10 cellular contexts compared by ENCODE assay signal in genomic region chr17:38443356-38444026, GRCh38. TPM values are rescaled to one million over a fixed set of nuclear protein-coding genes. Genes with fewer than 3 reads are reported as not detected.
DNase-seq lines count a peak whose midpoint lies in the region; ATAC-seq and TF ChIP-seq lines count a peak whose summit lies in the region.
"Had no signal": no experiment of that assay in that cellular context is flagged by ENCODE, and none has a peak within 500 bp of the region (broad histone marks: within the 10 kb centered on the region; RNA-seq: fewer than 3 reads in every experiment).

No MANE protein-coding gene starts in this region.

- H2AFZ ChIP-seq in PC-9 (no peak overlapping the region), Karpas-422 (ENCODE audit: low read length) (no peak overlapping the region)

- no peak for TF ChIP-seq CTCF in GM12865 (IDR thresholded peaks at IDR 0.05; ENCODE audit: insufficient read depth, low read depth, low read length, missing control alignments)
- no peak for TF ChIP-seq CTCF in PC-9 (conservative IDR thresholded peaks at IDR 0.05)
- no peak for TF ChIP-seq CTCF in mucosa of descending colon (IDR thresholded peaks at IDR 0.05)
- no peak for TF ChIP-seq CTCF in endothelial cell (IDR thresholded peaks at IDR 0.05; ENCODE audit: unreplicated experiment)

- H3K27ac Mint-ChIP-seq in endothelial cell (ENCODE audit: unreplicated experiment) = no peak overlapping the region
- H3K27ac Mint-ChIP-seq: neural progenitor cell had no signal

- peaks cover 10% of the 10 kb centered on the region for H3K4me1 Mint-ChIP-seq in endothelial cell (ENCODE audit: unreplicated experiment)

- H4K20me1 ChIP-seq in BLaER1 (peaks cover 100% of the 10 kb centered on the region), PC-9 (ENCODE audit: insufficient read depth) (peaks cover 6% of the 10 kb centered on the region; the same call in 1 of the 2 replicates), Karpas-422 (ENCODE audit: insufficient read depth, low read depth, low read length) (no peaks in the 10 kb centered on the region)

- H3K27me3 Mint-ChIP-seq in endothelial cell (ENCODE audit: unreplicated experiment) = peaks cover 1% of the 10 kb centered on the region

- BruUV-seq in PC-9 (replicated peaks; lab: Mats Ljungman, UMichigan) = no TSS peak

- intact Hi-C loops in PC-9 (cut with micrococcal nuclease; ENCODE audit: unreplicated experiment) = loop anchor here (1.0 to 5.0 kb wide), 3 partner anchors 20 to 224 kb away; no protein-coding TSS in a partner anchor
- intact Hi-C loops in mucosa of descending colon (cut with DNase I, micrococcal nuclease) = no loop called here

- peak; percentile 12 for ATAC-seq in mucosa of descending colon
- ATAC-seq in HG03135 (IDR thresholded peaks at IDR 0.05; ENCODE audit: unreplicated experiment) = no peak
- no peak for ATAC-seq in HG02852 (IDR thresholded peaks at IDR 0.05; ENCODE audit: unreplicated experiment)

- H3K4me3 ChIP-seq in BLaER1 = no peak overlapping the region
- H3K4me3 ChIP-seq in GM12865 (ENCODE audit: low read depth, low read length) = no peak overlapping the region
- no peak overlapping the region for H3K4me3 ChIP-seq in PC-9
- no peak overlapping the region for H3K4me3 ChIP-seq in mucosa of descending colon
- H3K4me3 ChIP-seq in Karpas-422 (ENCODE audit: low read length) = no peak overlapping the region
- H3K4me3 ChIP-seq: neural progenitor cell had no signal

- H3K36me3 Mint-ChIP-seq in endothelial cell (ENCODE audit: low read depth, unreplicated experiment) = peaks cover 10% of the 10 kb centered on the region
- H3K36me3 Mint-ChIP-seq: neural progenitor cell had no signal

- H3K9me3 ChIP-seq in BLaER1 (no peaks in the 10 kb centered on the region), PC-9 (ENCODE audit: insufficient read depth, low read depth) (no peaks in the 10 kb centered on the region), mucosa of descending colon (no peaks in the 10 kb centered on the region), Karpas-422 (ENCODE audit: low read length) (no peaks in the 10 kb centered on the region)
- H3K9me3 ChIP-seq: BE2C had no signal

- CTCF ChIA-PET in PC-9 (lab: Charles Lee) = interaction anchor here (0.6 to 1.0 kb wide), 4 partner anchors 20 to 224 kb away, joined by 3 to 26 read pairs (median 5); no protein-coding TSS in a partner anchor

- H3K79me2 ChIP-seq in PC-9 (ENCODE audit: low read depth) (peaks cover 3% of the 10 kb centered on the region; the same call in 1 of the 2 replicates), Karpas-422 (ENCODE audit: low read length) (no peaks in the 10 kb centered on the region)

- H3K27ac ChIP-seq in BLaER1 (no peak overlapping the region), PC-9 (no peak overlapping the region), Karpas-422 (ENCODE audit: low read length) (no peak overlapping the region)
- H3K27ac ChIP-seq: neural progenitor cell had no signal

- peak overlapping the region; percentile 47 for H3K4me2 ChIP-seq in BLaER1
- peak overlapping the region; percentile 39; the same call in 1 of the 2 replicates for H3K4me2 ChIP-seq in PC-9
- H3K4me2 ChIP-seq in Karpas-422 (ENCODE audit: low read depth, low read length, poor library complexity, severe bottlenecking) = no peak overlapping the region

- no peak overlapping the region for H3K4me3 Mint-ChIP-seq in endothelial cell (ENCODE audit: unreplicated experiment)
- H3K4me3 Mint-ChIP-seq: neural progenitor cell had no signal

- H3K27me3 ChIP-seq in BLaER1 = no peaks in the 10 kb centered on the region
- no peaks in the 10 kb centered on the region for H3K27me3 ChIP-seq in PC-9 (ENCODE audit: insufficient read depth, low read depth)
- no peaks in the 10 kb centered on the region for H3K27me3 ChIP-seq in Karpas-422 (ENCODE audit: low read length)
- H3K27me3 ChIP-seq: BE2C, neural progenitor cell had no signal

- peak; percentile 64 for DNase-seq in GM12865 (ENCODE audit: low read depth)
- no peak for DNase-seq in PC-9
- DNase-seq in mucosa of descending colon = no peak
- DNase-seq in endothelial cell (ENCODE audit: low spot score) = no peak
- no peak for DNase-seq in Karpas-422

- H3K4me1 ChIP-seq in BLaER1 (peaks cover 83% of the 10 kb centered on the region), PC-9 (replicated peaks; ENCODE audit: insufficient read depth) (peaks cover 42% of the 10 kb centered on the region), mucosa of descending colon (ENCODE audit: low read depth) (no peaks in the 10 kb centered on the region), Karpas-422 (ENCODE audit: low read length) (peaks cover 6% of the 10 kb centered on the region)
- H3K4me1 ChIP-seq: BE2C had no signal

- H3F3A ChIP-seq in PC-9 (ENCODE audit: insufficient read depth, low read depth) = peaks cover 14% of the 10 kb centered on the region; the same call in 1 of the 2 replicates

- H3K9ac ChIP-seq in BLaER1 = no peak overlapping the region
- no peak overlapping the region for H3K9ac ChIP-seq in Karpas-422 (ENCODE audit: low read length)
- H3K9ac ChIP-seq: neural progenitor cell had no signal

- H3K9me3 Mint-ChIP-seq in endothelial cell (ENCODE audit: unreplicated experiment) = no peaks in the 10 kb centered on the region
- H3K9me3 Mint-ChIP-seq: neural progenitor cell had no signal

- POLR2A ChIA-PET in PC-9 (lab: Charles Lee; ENCODE audit: unreplicated experiment) = interaction anchor here (0.5 to 1.0 kb wide), 3 partner anchors 15 to 29 kb away, joined by 4 to 5 read pairs (median 5); no protein-coding TSS in a partner anchor

- H3K9me2 ChIP-seq in PC-9 (ENCODE audit: insufficient read depth) (no peaks in the 10 kb centered on the region), Karpas-422 (replicated peaks; ENCODE audit: insufficient read depth, low read length) (no peaks in the 10 kb centered on the region)

- H3K36me3 ChIP-seq in BLaER1 (peaks cover 31% of the 10 kb centered on the region), PC-9 (ENCODE audit: low read depth) (no peaks in the 10 kb centered on the region), mucosa of descending colon (ENCODE audit: low read depth) (no peaks in the 10 kb centered on the region), Karpas-422 (ENCODE audit: insufficient read depth, low read length) (no peaks in the 10 kb centered on the region)
- H3K36me3 ChIP-seq: BE2C, neural progenitor cell had no signal

RNA-seq across cellular contexts. Expression of gene ARHGAP23, which starts 15.2 kb away (rescaled TPM):
- total RNA-seq in PC-9 (2021) = 129 and 137 TPM in 2 replicates
- total RNA-seq in mucosa of descending colon = 10 to 100 TPM in 2 of 3 donors, 1 to 10 TPM in 1; 6.1 to 44.6 (median 12.6) TPM
- total RNA-seq in endothelial cell (ENCODE audit: unreplicated experiment) = 70.5 TPM
- 0.04 and 0.54 TPM in 2 replicates for total RNA-seq in Karpas-422 (2014; rRNA removed; shearing (Covaris generic); ENCODE audit: low replicate concordance)
